ENCODE assay signal across 9 cellular contexts in genomic region chr12:111443586-111443985, GRCh38. TPM values are rescaled to one million over a fixed set of nuclear protein-coding genes. Genes with fewer than 3 reads are reported as not detected.
DNase-seq lines count a peak whose midpoint lies in the region; ATAC-seq and TF ChIP-seq lines count a peak whose summit lies in the region.
"Had no signal": no experiment of that assay in that cellular context is flagged by ENCODE, and none has a peak within 500 bp of the region (broad histone marks: within the 10 kb centered on the region; RNA-seq: fewer than 3 reads in every experiment).

No MANE protein-coding gene starts in this region.

- peak overlapping the region; percentile 83 for H3K27ac Mint-ChIP-seq in activated T-helper 17 cell treated with anti-CD3 and anti-CD28 coated beads, Interleukin-2, amount 50 U/mL, for 72 hours

- peaks cover 56% of the 10 kb centered on the region for H3K4me1 Mint-ChIP-seq in activated T-helper 17 cell treated with anti-CD3 and anti-CD28 coated beads, Interleukin-2, amount 50 U/mL, for 72 hours

- no peak for DNase-seq in heart right ventricle
- no peak for DNase-seq in Right ventricle myocardium inferior (ENCODE audit: missing footprints)
- peak; percentile 75 for DNase-seq in islet precursor cell
- DNase-seq in tibial nerve (ENCODE audit: low spot score in 2 of 2) = no peak
- no peak for DNase-seq in NCI-H2107 treated with DMSO at 0.1 percent for 48 hours (lab: John Stamatoyannopoulos, UW; ENCODE audit: unreplicated experiment)

- no peaks in the 10 kb centered on the region for H3K9me3 Mint-ChIP-seq in activated T-helper 17 cell treated with anti-CD3 and anti-CD28 coated beads, Interleukin-2, amount 50 U/mL, for 72 hours

- H3K4me1 ChIP-seq in heart right ventricle (peaks cover 39 to 100% (median 99%) of the 10 kb centered on the region in 9 donors), tibial nerve (peaks cover 0 to 89% (median 27%) of the 10 kb centered on the region in 4 donors)

- WGBS in heart right ventricle, 2 donors = 82 to 87% methylated on average over 7 of the region's 7 CpGs
- WGBS in tibial nerve, 2 donors = 84 to 91% methylated on average over 7 of the region's 7 CpGs

- H3K36me3 ChIP-seq in heart right ventricle = peaks cover 0 to 71% (median 15%) of the 10 kb centered on the region in 9 donors
- H3K36me3 ChIP-seq in tibial nerve = peaks cover 0 to 60% (median 0%) of the 10 kb centered on the region in 3 donors

- TF ChIP-seq CTCF in heart right ventricle (IDR thresholded peaks at IDR 0.05) (no peak), tibial nerve (IDR thresholded peaks at IDR 0.05) (no peak)

- H3K27me3 Mint-ChIP-seq in activated T-helper 17 cell treated with anti-CD3 and anti-CD28 coated beads, Interleukin-2, amount 50 U/mL, for 72 hours = no peaks in the 10 kb centered on the region

- ATAC-seq in heart right ventricle = no peak
- ATAC-seq in Right ventricle myocardium inferior = no peak
- ATAC-seq in activated T-helper 17 cell treated with anti-CD3 and anti-CD28 coated beads, Interleukin-2, amount 50 U/mL, for 72 hours (replicated peaks) = peak; percentile 71
- ATAC-seq in HG03045 (IDR thresholded peaks at IDR 0.05; ENCODE audit: unreplicated experiment) = no peak
- ATAC-seq in HG02571 (IDR thresholded peaks at IDR 0.05; ENCODE audit: unreplicated experiment) = no peak

- H3K9me3 ChIP-seq in heart right ventricle (no peaks in the 10 kb centered on the region), tibial nerve (no peaks in the 10 kb centered on the region)

- H3K27ac ChIP-seq in heart right ventricle = peak overlapping the region in 9 of 10 donors; percentile 4 to 93 (median 76)
- peak overlapping the region in 3 of 4 donors; percentile 15 to 69 (median 61) for H3K27ac ChIP-seq in tibial nerve

- peaks cover 67% of the 10 kb centered on the region for H3K36me3 Mint-ChIP-seq in activated T-helper 17 cell treated with anti-CD3 and anti-CD28 coated beads, Interleukin-2, amount 50 U/mL, for 72 hours (ENCODE audit: low read depth)

- intact Hi-C loops in heart right ventricle (cut with DNase I) (loop anchor here in 1 of 10 donors (1.0 kb wide), 1 partner anchor 109 kb away; no protein-coding TSS in a partner anchor), Right ventricle myocardium inferior (cut with DNase I) (no loop called here)

- H3K4me3 Mint-ChIP-seq in activated T-helper 17 cell treated with anti-CD3 and anti-CD28 coated beads, Interleukin-2, amount 50 U/mL, for 72 hours = peak overlapping the region; percentile 69

- no peaks in the 10 kb centered on the region for H3K27me3 ChIP-seq in heart right ventricle
- no peaks in the 10 kb centered on the region for H3K27me3 ChIP-seq in tibial nerve

- peak in 1 of 2 donors; percentile 22 for TF ChIP-seq EP300 in tibial nerve (IDR thresholded peaks at IDR 0.05)

- H3K4me3 ChIP-seq in heart right ventricle (no peak overlapping the region), tibial nerve (no peak overlapping the region)
- H3K4me3 ChIP-seq: lung had no signal

- no peak for TF ChIP-seq POLR2A in tibial nerve (IDR thresholded peaks at IDR 0.05)

RNA-seq across cellular contexts. Expression of gene SH2B3, which starts 37.9 kb away (rescaled TPM):
- total RNA-seq in heart right ventricle (10 to 100 TPM; 29.8 to 61.4 (median 39.0) TPM), Right ventricle myocardium inferior (43.7 TPM), tibial nerve (10 to 100 TPM; 21.4 to 79.8 (median 36.3) TPM)
- 10 to 100 TPM in 1 of 2 donors, 1 to 10 TPM in 1; 9.9 to 11.5 TPM for polyA plus RNA-seq in heart right ventricle
- 10 to 100 TPM in 1 of 2 donors, 1 to 10 TPM in 1; 8.5 to 12.1 TPM for total RNA-seq in activated T-helper 17 cell treated with anti-CD3 and anti-CD28 coated beads, Interleukin-2, amount 50 U/mL, for 72 hours
